19 cellular contexts compared by ENCODE assay signal in the genomic region with DNA sequence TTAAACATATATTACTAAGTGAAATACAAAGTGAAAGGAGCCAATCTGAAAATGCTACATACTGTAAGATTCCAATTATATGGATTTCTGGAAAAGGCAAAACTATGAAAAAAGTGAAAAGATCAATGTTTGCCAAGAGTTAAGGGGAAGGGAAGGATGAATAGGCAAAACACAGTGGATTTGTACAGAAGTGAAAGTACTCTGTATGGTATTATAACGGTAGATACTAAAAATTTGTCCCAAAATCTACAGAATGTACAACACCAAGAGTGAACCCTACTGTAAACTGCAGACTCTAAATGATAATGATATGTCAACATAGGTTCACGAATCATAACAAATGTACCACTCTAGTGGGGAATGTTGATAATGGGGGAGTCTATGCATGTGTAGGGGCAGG. TPM values are rescaled to one million over a fixed set of nuclear protein-coding genes. Genes with fewer than 3 reads are reported as not detected.
A peak's percentile ranks its signal among the peaks of the same experiment; 100 is the strongest.
DNase-seq lines count a peak whose midpoint lies in the region; ATAC-seq, FAIRE-seq and TF ChIP-seq lines count a peak whose summit lies in the region.
"Had no signal": no experiment of that assay in that cellular context is flagged by ENCODE, and none has a peak within 500 bp of the region (broad histone marks: within the 10 kb centered on the region; RNA-seq: fewer than 3 reads in every experiment).

No MANE protein-coding gene starts in this region.

- H3K9ac ChIP-seq in mammary epithelial cell (ENCODE audit: insufficient read depth, low read length): peak overlapping the region; percentile 7

- no peaks in the 10 kb centered on the region for H4K20me1 ChIP-seq in mammary epithelial cell (ENCODE audit: insufficient read depth, low read length)

- peaks cover 49% of the 10 kb centered on the region for H3K4me1 Mint-ChIP-seq in activated naive CD8-positive, alpha-beta T cell treated with anti-CD3 and anti-CD28 coated beads for 36 hours

- H3K4me3 Mint-ChIP-seq in activated naive CD8-positive, alpha-beta T cell treated with anti-CD3 and anti-CD28 coated beads for 36 hours: no peak overlapping the region
- H3K4me3 Mint-ChIP-seq: stimulated activated naive CD8-positive, alpha-beta T cell treated with anti-CD3 and anti-CD28 coated beads, Interleukin-15, Interleukin-2, amounts not matched to agents 100 ng/mL and 50 ng/mL, for 24 hours had no signal

- H3K9me3 ChIP-seq in mammary epithelial cell (replicated peaks; ENCODE audit: insufficient read depth, low read length) (peaks cover 10% of the 10 kb centered on the region), breast epithelium (peaks cover 0 to 11% of the 10 kb centered on the region in 2 donors), suprapubic skin (no peaks in the 10 kb centered on the region), mucosa of descending colon (no peaks in the 10 kb centered on the region)

- no peaks in the 10 kb centered on the region for H3K27me3 Mint-ChIP-seq in activated naive CD8-positive, alpha-beta T cell treated with anti-CD3 and anti-CD28 coated beads for 36 hours
- H3K27me3 Mint-ChIP-seq: stimulated activated naive CD8-positive, alpha-beta T cell treated with anti-CD3 and anti-CD28 coated beads, Interleukin-15, Interleukin-2, amounts not matched to agents 100 ng/mL and 50 ng/mL, for 24 hours had no signal

- TF ChIP-seq EP300 in suprapubic skin (IDR thresholded peaks at IDR 0.05): no peak

- H3K9me3 Mint-ChIP-seq in activated naive CD8-positive, alpha-beta T cell treated with anti-CD3 and anti-CD28 coated beads for 36 hours: peaks cover 17% of the 10 kb centered on the region
- H3K9me3 Mint-ChIP-seq: stimulated activated naive CD8-positive, alpha-beta T cell treated with anti-CD3 and anti-CD28 coated beads, Interleukin-15, Interleukin-2, amounts not matched to agents 100 ng/mL and 50 ng/mL, for 24 hours had no signal

- WGBS in mammary epithelial cell (ENCODE audit: low coverage, missing lambda C conversion rate): 96% methylated on average over 2 of the region's 2 CpGs
- WGBS in suprapubic skin: 97% methylated on average over 2 of the region's 2 CpGs

- no peak for FAIRE-seq in GM12892 (lab: Jason Lieb, UNC)

- DNase-seq in mammary epithelial cell (no peak), breast epithelium (ENCODE audit: low spot score in 2 of 2) (no peak), NCI-H69 (lab: John Stamatoyannopoulos, UW) (peak; percentile 9), suprapubic skin (ENCODE audit: low spot score in 2 of 2) (no peak), NCI-H226 (no peak), mucosa of descending colon (no peak), GM12892 (ENCODE audit: insufficient read length) (no peak)
- no peak for DNase-seq in activated naive CD8-positive, alpha-beta T cell treated with anti-CD3 and anti-CD28 coated beads for 36 hours
- DNase-seq: DMS79; heart right ventricle; left ventricle myocardium inferior; midbrain; NCI-H2029; NCI-H446 treated with DMSO at 0.1 percent for 48 hours; stimulated activated CD4-positive, alpha-beta T cell treated with anti-CD3 and anti-CD28 coated beads, Interleukin-1b, Interleukin-23, amount 100 ng/mL, for 48 hours; trophoblast cell had no signal

- peaks cover 88% of the 10 kb centered on the region for H3K79me2 ChIP-seq in mammary epithelial cell (ENCODE audit: insufficient read depth, low read length)

- CTCF ChIA-PET in mammary epithelial cell (lab: Charles Lee; ENCODE audit: low non-redundant PET): no interaction called here

- no peak overlapping the region for H2AFZ ChIP-seq in mammary epithelial cell (ENCODE audit: low read depth, low read length)

- H3K27ac ChIP-seq in mammary epithelial cell (ENCODE audit: insufficient read depth, low read depth, low read length) (peak overlapping the region; percentile 61), breast epithelium (peak overlapping the region in 1 of 2 donors; percentile 57), suprapubic skin (peak overlapping the region; percentile 46)
- H3K27ac ChIP-seq: left ventricle myocardium inferior, RWPE1, VCaP had no signal

- TF ChIP-seq POLR2A in breast epithelium (IDR thresholded peaks at IDR 0.05): no peak
- no peak for TF ChIP-seq POLR2A in suprapubic skin (IDR thresholded peaks at IDR 0.05)
- TF ChIP-seq POLR2A in GM12892 (IDR thresholded peaks at IDR 0.05; ENCODE audit: low read depth, low read length): no peak

- ATAC-seq in mucosa of descending colon: no peak

- H3K36me3 Mint-ChIP-seq in activated naive CD8-positive, alpha-beta T cell treated with anti-CD3 and anti-CD28 coated beads for 36 hours: peaks cover 37% of the 10 kb centered on the region

- BruUV-seq in mammary epithelial cell (replicated peaks; lab: Mats Ljungman, UMichigan): no TSS peak

- TF ChIP-seq CTCF in mammary epithelial cell (conservative IDR thresholded peaks at IDR 0.05 in 1 of 2, IDR thresholded peaks at IDR 0.05 in 1 of 2; ENCODE audit: extremely low read depth in 1 of 2, insufficient read depth in 1 of 2, low read depth in 1 of 2, low read length in 2 of 2) (no peak), breast epithelium (IDR thresholded peaks at IDR 0.05) (no peak), suprapubic skin (IDR thresholded peaks at IDR 0.05) (no peak), mucosa of descending colon (IDR thresholded peaks at IDR 0.05) (no peak)

- dilution Hi-C loops in mammary epithelial cell (cut with HindIII; ENCODE audit: low sequenced_read_pairs): no loop called here

- H3K4me3 ChIP-seq in mammary epithelial cell (replicated peaks in 1 of 3; ENCODE audit: insufficient read depth in 1 of 3, low read depth in 2 of 3, low read length in 3 of 3) (peak overlapping the region in 1 of 3 experiments; percentile 11), breast epithelium (no peak overlapping the region), suprapubic skin (no peak overlapping the region), mucosa of descending colon (no peak overlapping the region)
- H3K4me3 ChIP-seq: heart right ventricle, left ventricle myocardium inferior had no signal

- intact Hi-C loops in mammary epithelial cell (cut with micrococcal nuclease): no loop called here
- intact Hi-C loops in breast epithelium (cut with DNase I; ENCODE audit: low total_unique reads): no loop called here
- intact Hi-C loops in mucosa of descending colon (cut with DNase I, micrococcal nuclease): no loop called here

- H3K4me1 ChIP-seq in mammary epithelial cell (ENCODE audit: insufficient read depth, low read length) (peaks cover 16% of the 10 kb centered on the region), breast epithelium (no peaks in the 10 kb centered on the region), suprapubic skin (peaks cover 11% of the 10 kb centered on the region), mucosa of descending colon (ENCODE audit: low read depth) (no peaks in the 10 kb centered on the region)

- no peaks in the 10 kb centered on the region for H3K36me3 ChIP-seq in mammary epithelial cell (ENCODE audit: insufficient read depth, low read length)
- H3K36me3 ChIP-seq in breast epithelium: no peaks in the 10 kb centered on the region
- H3K36me3 ChIP-seq in suprapubic skin: no peaks in the 10 kb centered on the region
- H3K36me3 ChIP-seq in mucosa of descending colon (ENCODE audit: low read depth): no peaks in the 10 kb centered on the region
- H3K36me3 ChIP-seq: heart right ventricle, left ventricle myocardium inferior had no signal

- H3K27ac Mint-ChIP-seq in activated naive CD8-positive, alpha-beta T cell treated with anti-CD3 and anti-CD28 coated beads for 36 hours: peak overlapping the region; percentile 88

- H3K27me3 ChIP-seq in mammary epithelial cell (ENCODE audit: insufficient read depth, low read length): no peaks in the 10 kb centered on the region
- H3K27me3 ChIP-seq in breast epithelium: no peaks in the 10 kb centered on the region
- no peaks in the 10 kb centered on the region for H3K27me3 ChIP-seq in suprapubic skin
- H3K27me3 ChIP-seq: heart right ventricle had no signal

- in situ Hi-C loops in mammary epithelial cell (cut with MboI; ENCODE audit: low sequenced_read_pairs in 2 of 2): no loop called here

- peak overlapping the region; percentile 66 for H3K4me2 ChIP-seq in mammary epithelial cell (ENCODE audit: insufficient read depth, low read depth, low read length)

RNA-seq across cellular contexts. Expression of gene EEA1, which starts 17.8 kb away (rescaled TPM):
- total RNA-seq in mammary epithelial cell (10 to 100 TPM; 17.2 to 45.2 TPM), breast epithelium (10 to 100 TPM; 23.4 to 52.8 (median 27.2) TPM), suprapubic skin (10 to 100 TPM; 17.9 to 55.0 (median 23.2) TPM), mucosa of descending colon (10 to 100 TPM; 34.2 to 35.8 (median 34.6) TPM)
- polyA plus RNA-seq in mammary epithelial cell: 5.8 TPM
- polyA minus RNA-seq in mammary epithelial cell: 43.6 TPM
- total RNA-seq in activated naive CD8-positive, alpha-beta T cell treated with anti-CD3 and anti-CD28 coated beads for 36 hours: 10 to 100 TPM; 17.5 TPM
- 10.1 TPM for polyA plus RNA-seq in GM12892 (2012; ENCODE audit: missing spikeins)
